Comparison of ENCODE assay signal across 13 cellular contexts in the genomic region with DNA sequence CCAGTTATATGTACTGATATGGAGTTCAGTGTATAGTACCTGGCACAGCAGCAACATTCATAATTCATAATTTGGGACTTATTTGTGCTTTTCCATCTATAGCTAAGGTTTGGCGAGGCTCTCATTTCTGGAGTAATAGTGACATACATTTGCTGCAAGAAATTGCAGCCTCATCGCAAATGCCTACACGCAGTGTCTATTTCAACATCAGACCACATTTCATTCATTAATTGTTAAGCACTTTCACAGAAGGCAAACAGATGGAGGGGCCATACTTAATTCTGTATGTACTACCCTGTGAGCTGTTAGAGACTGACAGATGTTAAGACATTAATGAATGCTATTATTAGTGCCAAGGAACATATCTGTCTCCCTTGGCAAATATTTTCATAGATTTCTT.
"Had no signal": no experiment of that assay in that cellular context is flagged by ENCODE, and none has a peak within 500 bp of the region (broad histone marks: within the 10 kb centered on the region; RNA-seq: fewer than 3 reads in every experiment).

No MANE protein-coding gene starts in this region.

- H3K4me3 ChIP-seq: adrenal gland, coronary artery, gastroesophageal sphincter, ovary, upper lobe of left lung had no signal

- H3K27ac ChIP-seq: adrenal gland, coronary artery, gastroesophageal sphincter, ovary, upper lobe of left lung had no signal

- H3K36me3 ChIP-seq: adrenal gland, gastroesophageal sphincter, ovary, upper lobe of left lung had no signal

- H3K9me3 ChIP-seq: adrenal gland, gastroesophageal sphincter, ovary, upper lobe of left lung had no signal

- ATAC-seq: gastroesophageal sphincter; stimulated activated naive CD8-positive, alpha-beta T cell treated with anti-CD3 and anti-CD28 coated beads, Interleukin-15, Interleukin-2, amounts not matched to agents 100 U/mL and 50 U/mL, for 24 hours; WTC11 had no signal

- H3K27me3 ChIP-seq: ovary had no signal

- DNase-seq: activated CD4-positive, alpha-beta T cell treated with anti-CD3 and anti-CD28 coated beads, Interleukin-2, amount 10 ng/mL, durations not matched to agents 24 days and 14 days; activated naive CD4-positive, alpha-beta T cell treated with Interleukin-2 at 50 U/mL for 16 hours; adrenal gland; central memory CD4-positive, alpha-beta T cell; effector CD4-positive, alpha-beta T cell; kidney; ovary; stimulated activated CD4-positive, alpha-beta T cell treated with anti-CD3 and anti-CD28 coated beads, Interleukin-4, amount 100 ng/mL, for 1 hour; stimulated activated naive CD8-positive, alpha-beta T cell treated with anti-CD3 and anti-CD28 coated beads, Interleukin-15, Interleukin-2, amounts not matched to agents 100 U/mL and 50 U/mL, for 24 hours; upper lobe of left lung had no signal
